8 cellular contexts compared by ENCODE assay signal in the genomic region with DNA sequence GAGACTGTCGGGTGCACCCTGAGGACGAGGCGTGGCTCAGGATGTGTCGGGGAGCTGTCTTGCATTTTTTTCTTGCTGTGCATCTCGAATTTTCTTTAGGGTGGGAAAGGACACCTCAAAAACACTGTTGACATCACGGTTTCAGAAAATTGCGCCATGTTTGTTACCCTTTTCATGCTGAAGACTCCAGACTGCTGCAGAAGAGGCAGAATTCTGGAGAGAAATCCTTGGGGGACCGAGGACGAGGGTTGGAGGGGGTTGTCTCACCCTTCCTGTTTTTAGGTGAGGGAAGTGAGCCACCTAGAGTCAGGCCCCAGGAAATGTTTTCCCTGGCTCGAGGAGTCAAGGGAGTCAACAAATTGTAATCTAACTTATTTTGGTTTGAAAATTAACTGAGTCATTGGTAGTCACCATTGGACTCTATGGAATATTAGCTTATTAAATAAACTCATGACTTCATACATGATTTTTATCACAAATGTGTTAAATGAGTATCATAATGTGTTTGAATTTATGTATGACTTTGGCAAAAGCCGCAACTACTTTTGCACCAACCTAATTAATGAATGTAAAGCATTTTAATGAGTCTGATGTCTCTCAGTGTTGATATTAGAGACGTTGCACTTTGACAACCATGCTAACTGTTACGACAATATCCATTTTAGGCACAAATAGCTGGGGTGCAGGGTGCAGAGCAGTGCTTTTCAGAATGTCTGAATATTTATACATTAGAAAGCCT. TPM values are rescaled to one million over a fixed set of nuclear protein-coding genes. Genes with fewer than 3 reads are reported as not detected.
DNase-seq lines count a peak whose midpoint lies in the region; ATAC-seq and TF ChIP-seq lines count a peak whose summit lies in the region.

No MANE protein-coding gene starts in this region.

- intact Hi-C loops in stomach (cut with DNase I; ENCODE audit: low total_unique reads): loop anchor here (5.0 kb wide), 1 partner anchor 93 kb away; no protein-coding TSS in a partner anchor

- H3K36me3 Mint-ChIP-seq in activated T-cell treated with anti-CD3 and anti-CD28 coated beads, Interleukin-2, amount 50 U/mL, for 24 hours (ENCODE audit: low read depth): peaks cover 25% of the 10 kb centered on the region
- H3K36me3 Mint-ChIP-seq in natural killer cell treated with Interleukin-12 subunit alpha and Interleukin-12 subunit beta and Interleukin-15 and Interleukin-18, amount 100 ng/mL, for 72 hours: peaks cover 8% of the 10 kb centered on the region

- H3K4me3 Mint-ChIP-seq in activated T-cell treated with anti-CD3 and anti-CD28 coated beads, Interleukin-2, amount 50 U/mL, for 24 hours: peak overlapping the region; percentile 95
- peak overlapping the region; percentile 93 for H3K4me3 Mint-ChIP-seq in natural killer cell treated with Interleukin-12 subunit alpha and Interleukin-12 subunit beta and Interleukin-15 and Interleukin-18, amount 100 ng/mL, for 72 hours

- no peak for TF ChIP-seq POLR2A in stomach (IDR thresholded peaks at IDR 0.05)

- H3K4me1 ChIP-seq in stomach: peaks cover 17 to 41% (median 35%) of the 10 kb centered on the region in 4 donors

- H3K4me1 Mint-ChIP-seq in activated T-cell treated with anti-CD3 and anti-CD28 coated beads, Interleukin-2, amount 50 U/mL, for 24 hours (ENCODE audit: low read depth): peaks cover 30% of the 10 kb centered on the region
- peaks cover 23 to 27% of the 10 kb centered on the region in 2 donors for H3K4me1 Mint-ChIP-seq in natural killer cell treated with Interleukin-12 subunit alpha and Interleukin-12 subunit beta and Interleukin-15 and Interleukin-18, amount 100 ng/mL, for 72 hours (ENCODE audit: low read depth in 2 of 2)

- TF ChIP-seq CTCF in fibroblast of pulmonary artery (IDR thresholded peaks at IDR 0.05; ENCODE audit: low read length, missing control alignments) (peak; percentile 74), stomach (IDR thresholded peaks at IDR 0.05) (peak in 5 of 7 experiments; percentile 54 to 75 (median 56))

- DNase-seq in COLO829 (ENCODE audit: low spot score) (peak; percentile 69), NCI-H82 treated with DMSO at 0.1 percent for 48 hours (lab: John Stamatoyannopoulos, UW; ENCODE audit: unreplicated experiment) (peak; percentile 35), fibroblast of pulmonary artery (ENCODE audit: low read depth) (peak; percentile 82), stomach (peak; percentile 57)
- no peak for DNase-seq in activated T-cell treated with anti-CD3 and anti-CD28 coated beads, Interleukin-2, amount 50 U/mL, for 24 hours
- DNase-seq in natural killer cell treated with Interleukin-12 subunit alpha and Interleukin-12 subunit beta and Interleukin-15 and Interleukin-18, amount 100 ng/mL, for 72 hours (ENCODE audit: low spot score): peak; percentile 67

- H3K36me3 ChIP-seq in stomach: peaks cover 0 to 5% (median under 1%) of the 10 kb centered on the region in 4 donors

- no peak for TF ChIP-seq EP300 in stomach (IDR thresholded peaks at IDR 0.05)

- H3K27me3 ChIP-seq in stomach: peaks cover 0 to 27% (median 6%) of the 10 kb centered on the region in 3 donors

- ATAC-seq in GM19395 (IDR thresholded peaks at IDR 0.05; ENCODE audit: unreplicated experiment) (peak; percentile 62), HG03520 (IDR thresholded peaks at IDR 0.05; ENCODE audit: unreplicated experiment) (peak; percentile 56)
- ATAC-seq in natural killer cell treated with Interleukin-12 subunit alpha and Interleukin-12 subunit beta and Interleukin-15 and Interleukin-18, amount 100 ng/mL, for 72 hours: peak; percentile 45 to 70

- H3K27ac Mint-ChIP-seq in activated T-cell treated with anti-CD3 and anti-CD28 coated beads, Interleukin-2, amount 50 U/mL, for 24 hours: peak overlapping the region; percentile 97
- peak overlapping the region; percentile 89 to 93 for H3K27ac Mint-ChIP-seq in natural killer cell treated with Interleukin-12 subunit alpha and Interleukin-12 subunit beta and Interleukin-15 and Interleukin-18, amount 100 ng/mL, for 72 hours

- H3K27me3 Mint-ChIP-seq in activated T-cell treated with anti-CD3 and anti-CD28 coated beads, Interleukin-2, amount 50 U/mL, for 24 hours: peaks cover 14% of the 10 kb centered on the region
- peaks cover 18 to 36% of the 10 kb centered on the region in 2 donors for H3K27me3 Mint-ChIP-seq in natural killer cell treated with Interleukin-12 subunit alpha and Interleukin-12 subunit beta and Interleukin-15 and Interleukin-18, amount 100 ng/mL, for 72 hours

- H3K27ac ChIP-seq in stomach: peak overlapping the region; percentile 87 to 95 (median 94)

- no peaks in the 10 kb centered on the region for H3K9me3 Mint-ChIP-seq in activated T-cell treated with anti-CD3 and anti-CD28 coated beads, Interleukin-2, amount 50 U/mL, for 24 hours
- no peaks in the 10 kb centered on the region for H3K9me3 Mint-ChIP-seq in natural killer cell treated with Interleukin-12 subunit alpha and Interleukin-12 subunit beta and Interleukin-15 and Interleukin-18, amount 100 ng/mL, for 72 hours

- no peaks in the 10 kb centered on the region for H3K9me3 ChIP-seq in stomach

- peak overlapping the region; percentile 88 for H3K4me3 ChIP-seq in fibroblast of pulmonary artery (replicated peaks; ENCODE audit: low read depth, low read length)
- peak overlapping the region; percentile 66 to 91 (median 76) for H3K4me3 ChIP-seq in stomach

- WGBS in stomach, 5 donors: 2 to 6% (median 4%) methylated on average over 10 to 13 of the region's 13 CpGs

RNA-seq across cellular contexts. Expression of a gene that starts 0.7 kb away (rescaled TPM):
- 10 to 100 TPM; 16.2 to 24.4 TPM for total RNA-seq in natural killer cell treated with Interleukin-12 subunit alpha and Interleukin-12 subunit beta and Interleukin-15 and Interleukin-18, amount 100 ng/mL, for 72 hours
- total RNA-seq in stomach: 10 to 100 TPM in 2 of 5 donors, 1 to 10 TPM in 3; 7.6 to 27.0 (median 8.1) TPM
- polyA plus RNA-seq in stomach: 1 to 10 TPM; 3.9 to 6.3 (median 6.0) TPM

RNA-seq across cellular contexts. Expression of a gene that starts 28.5 kb away (rescaled TPM):
- total RNA-seq in natural killer cell treated with Interleukin-12 subunit alpha and Interleukin-12 subunit beta and Interleukin-15 and Interleukin-18, amount 100 ng/mL, for 72 hours: under 1 TPM in 1 of 2 donors, not detected in 1; 0.33 TPM
- total RNA-seq in stomach: 10 to 100 TPM in 1 of 5 donors, 1 to 10 TPM in 4; 1.4 to 10.3 (median 5.3) TPM
- polyA plus RNA-seq in stomach: 1 to 10 TPM in 2 of 3 donors, under 1 TPM in 1; 0.75 to 5.7 (median 2.6) TPM

RNA-seq across cellular contexts. Expression of a gene that starts 55.4 kb away (rescaled TPM):
- 10 to 100 TPM in 1 of 2 donors, 1 to 10 TPM in 1; 9.5 to 29.3 TPM for total RNA-seq in natural killer cell treated with Interleukin-12 subunit alpha and Interleukin-12 subunit beta and Interleukin-15 and Interleukin-18, amount 100 ng/mL, for 72 hours
- 1 to 10 TPM in 1 of 5 donors, not detected in 4; 1.1 TPM for total RNA-seq in stomach
- polyA plus RNA-seq in stomach: 1 to 10 TPM in 1 of 3 donors, under 1 TPM in 2; 0.31 to 2.4 (median 0.95) TPM

RNA-seq across cellular contexts. Expression of a gene that starts 55.5 kb away (rescaled TPM):
- 1 to 10 TPM; 3.2 to 4.9 TPM for total RNA-seq in natural killer cell treated with Interleukin-12 subunit alpha and Interleukin-12 subunit beta and Interleukin-15 and Interleukin-18, amount 100 ng/mL, for 72 hours
- total RNA-seq in stomach: 1 to 10 TPM in 3 of 5 donors, under 1 TPM in 2; under 0.01 to 4.9 (median 3.0) TPM
- 1 to 10 TPM in 2 of 3 donors, under 1 TPM in 1; 0.87 to 1.9 (median 1.8) TPM for polyA plus RNA-seq in stomach

Comparison
In these comparisons a context has a peak if more than half of its experiments do, and no peak if none do; other contexts are left out.
1. RNA of a gene that starts 55.4 kb away (total RNA-seq): 9.5 to 29.3 TPM in natural killer cell treated with Interleukin-12 subunit alpha and Interleukin-12 subunit beta and Interleukin-15 and Interleukin-18, amount 100 ng/mL, for 72 hours; 1.1 TPM in stomach; every median in the first group is over 4 times any median in the second.
2. Peak in every context shown above with its lines, with median percentiles within 50 percentile points of each other: ATAC-seq.